In genomic region chr15:44308415-44308814, GRCh38 we compare ENCODE assay signal across 11 cellular contexts. TPM values are rescaled to one million over a fixed set of nuclear protein-coding genes. Genes with fewer than 3 reads are reported as not detected.
A peak's percentile ranks its signal among the peaks of the same experiment; 100 is the strongest.
DNase-seq lines count a peak whose midpoint lies in the region; ATAC-seq and TF ChIP-seq lines count a peak whose summit lies in the region.
"Had no signal": no experiment of that assay in that cellular context is flagged by ENCODE, and none has a peak within 500 bp of the region (broad histone marks: within the 10 kb centered on the region; RNA-seq: fewer than 3 reads in every experiment).

No MANE protein-coding gene starts in this region.

- POLR2A ChIA-PET in GM10248 (lab: Yijun Ruan, JAX) = interaction anchor here (1.4 kb wide), 1 partner anchor 20 kb away, joined by 4 read pairs; the partner anchor contains the start of gene GOLM2
- POLR2A ChIA-PET in PC-3 (lab: Charles Lee; ENCODE audit: unreplicated experiment) = no interaction called here

- no peak overlapping the region for H3K9ac ChIP-seq in PC-3 (ENCODE audit: low read length)

- H3K27me3 ChIP-seq in right cardiac atrium (ENCODE audit: control insufficient read depth, insufficient read depth) (no peaks in the 10 kb centered on the region), WERI-Rb-1 (ENCODE audit: insufficient read depth, low read depth, severe bottlenecking) (no peaks in the 10 kb centered on the region), PC-3 (ENCODE audit: low read length) (no peaks in the 10 kb centered on the region)
- H3K27me3 ChIP-seq: gastrocnemius medialis, SJCRH30 had no signal

- no peak overlapping the region for H3K4me2 ChIP-seq in PC-3 (ENCODE audit: low read length)

- H3K4me3 Mint-ChIP-seq in T-helper 1 cell treated with Interleukin-12 subunit alpha and Interleukin-12 subunit beta and Interleukin-4 antibody, amounts not matched to agents 30 μg/mL and 1 μg/mL, for 36 hours = peak overlapping the region; percentile 17

- no peak overlapping the region for H3K27ac ChIP-seq in right cardiac atrium (ENCODE audit: low read length)
- no peak overlapping the region for H3K27ac ChIP-seq in WERI-Rb-1
- H3K27ac ChIP-seq in PC-3 (ENCODE audit: low read length) = no peak overlapping the region
- H3K27ac ChIP-seq: gastrocnemius medialis, SJCRH30 had no signal

- H4K20me1 ChIP-seq in PC-3 (ENCODE audit: low read length) = 0 out of 2 replicates have a peak, but pooled peaks cover 10% of the 10 kb centered on the region

- peaks cover 2% of the 10 kb centered on the region for H3K4me1 ChIP-seq in right cardiac atrium (ENCODE audit: control insufficient read depth, insufficient read depth, low read length)
- 0 out of 2 replicates have a peak, but pooled peaks cover 15% of the 10 kb centered on the region for H3K4me1 ChIP-seq in PC-3 (ENCODE audit: insufficient read depth, low read length)
- H3K4me1 ChIP-seq: SJCRH30 had no signal

- H3K36me3 ChIP-seq in WERI-Rb-1 (no peaks in the 10 kb centered on the region), PC-3 (ENCODE audit: low read depth, low read length) (no peaks in the 10 kb centered on the region)
- H3K36me3 ChIP-seq: gastrocnemius medialis, SJCRH30 had no signal

- 85% methylated on average over 3 of the region's 3 CpGs for WGBS in right cardiac atrium

- peak; percentile 54 for DNase-seq in GM10248 (ENCODE audit: extremely low spot score)
- no peak for DNase-seq in right cardiac atrium
- no peak for DNase-seq in WERI-Rb-1
- DNase-seq in DMS79 (lab: John Stamatoyannopoulos, UW) = no peak
- DNase-seq in PC-3 = no peak
- DNase-seq: Calu3, gastrocnemius medialis, SJCRH30 had no signal

- TF ChIP-seq CTCF in GM10248 (IDR thresholded peaks at IDR 0.05; ENCODE audit: control extremely low read depth, extremely low read depth, low read depth, missing control alignments) (no peak), WERI-Rb-1 (IDR thresholded peaks at IDR 0.05; ENCODE audit: low read depth, low read length) (no peak), PC-3 (conservative IDR thresholded peaks at IDR 0.05; ENCODE audit: low read depth, low read length) (no peak)

- H3K4me3 ChIP-seq in right cardiac atrium (ENCODE audit: low read length) = no peak overlapping the region
- H3K4me3 ChIP-seq in WERI-Rb-1 (ENCODE audit: low read depth, low read length) = no peak overlapping the region
- no peak overlapping the region for H3K4me3 ChIP-seq in PC-3 (ENCODE audit: low read length)
- H3K4me3 ChIP-seq: gastrocnemius medialis, SJCRH30 had no signal

- H3K79me2 ChIP-seq in PC-3 (ENCODE audit: low read length) = no peaks in the 10 kb centered on the region

- H3K27me3 Mint-ChIP-seq in T-helper 1 cell treated with Interleukin-12 subunit alpha and Interleukin-12 subunit beta and Interleukin-4 antibody, amounts not matched to agents 30 μg/mL and 1 μg/mL, for 36 hours (ENCODE audit: low read depth) = no peaks in the 10 kb centered on the region

- BruUV-seq in PC-3 (replicated peaks; lab: Mats Ljungman, UMichigan) = no TSS peak

- H3K9me3 ChIP-seq in right cardiac atrium (ENCODE audit: control insufficient read depth, low read length) = no peaks in the 10 kb centered on the region
- H3K9me3 ChIP-seq in WERI-Rb-1 (ENCODE audit: severe bottlenecking) = no peaks in the 10 kb centered on the region
- H3K9me3 ChIP-seq in PC-3 (ENCODE audit: low read length) = no peaks in the 10 kb centered on the region
- H3K9me3 ChIP-seq: gastrocnemius medialis, SJCRH30 had no signal

- H3K4me1 Mint-ChIP-seq in T-helper 1 cell treated with Interleukin-12 subunit alpha and Interleukin-12 subunit beta and Interleukin-4 antibody, amounts not matched to agents 30 μg/mL and 1 μg/mL, for 36 hours (ENCODE audit: low read depth) = peaks cover 19% of the 10 kb centered on the region

- H3K9me2 ChIP-seq in PC-3 (replicated peaks; ENCODE audit: low read length) = no peaks in the 10 kb centered on the region

- H3K27ac Mint-ChIP-seq in T-helper 1 cell treated with Interleukin-12 subunit alpha and Interleukin-12 subunit beta and Interleukin-4 antibody, amounts not matched to agents 30 μg/mL and 1 μg/mL, for 36 hours = peak overlapping the region; percentile 56

- CTCF ChIA-PET in GM10248 (lab: Yijun Ruan, JAX) = interaction anchor here (2.1 to 6.0 kb wide), 4 partner anchors 8 to 243 kb away, joined by 5 to 49 read pairs (median 8); no protein-coding TSS in a partner anchor
- CTCF ChIA-PET in PC-3 (lab: Charles Lee) = no interaction called here

- peaks cover 16% of the 10 kb centered on the region for H3K36me3 Mint-ChIP-seq in T-helper 1 cell treated with Interleukin-12 subunit alpha and Interleukin-12 subunit beta and Interleukin-4 antibody, amounts not matched to agents 30 μg/mL and 1 μg/mL, for 36 hours (ENCODE audit: low read depth)

- intact Hi-C loops in right cardiac atrium (cut with DNase I) (no loop called here), PC-3 (cut with micrococcal nuclease) (no loop called here)

- peak; percentile 91 for ATAC-seq in GM19351 (IDR thresholded peaks at IDR 0.05; ENCODE audit: unreplicated experiment)
- ATAC-seq in HG03039 (IDR thresholded peaks at IDR 0.05; ENCODE audit: unreplicated experiment) = peak; percentile 82
- ATAC-seq in right cardiac atrium = no peak
- no peak for ATAC-seq in PC-3
- ATAC-seq: gastrocnemius medialis had no signal

- H2AFZ ChIP-seq in PC-3 (ENCODE audit: low read length) = no peak overlapping the region

- H3F3A ChIP-seq in PC-3 (ENCODE audit: low read length, unreplicated experiment) = no peaks in the 10 kb centered on the region

- H3K9me3 Mint-ChIP-seq in T-helper 1 cell treated with Interleukin-12 subunit alpha and Interleukin-12 subunit beta and Interleukin-4 antibody, amounts not matched to agents 30 μg/mL and 1 μg/mL, for 36 hours = no peaks in the 10 kb centered on the region

RNA-seq across cellular contexts. Expression of gene GOLM2, which starts 19.9 kb away (rescaled TPM):
- 10 to 100 TPM; 49.8 to 63.7 (median 53.7) TPM for total RNA-seq in right cardiac atrium
- polyA plus RNA-seq in right cardiac atrium = 23.9 TPM
- 58.8 and 72.2 TPM in 2 replicates for total RNA-seq in PC-3 (2014; rRNA removed)

Comparison
In these comparisons a context has a peak if more than half of its experiments do, and no peak if none do; other contexts are left out.
1. ATAC-seq: peak in GM19351 (single experiment) and HG03039 (single experiment); none in right cardiac atrium (0 of 2) and PC-3 (single experiment).